Comparison of ENCODE assay signal across 20 cellular contexts in the genomic region with DNA sequence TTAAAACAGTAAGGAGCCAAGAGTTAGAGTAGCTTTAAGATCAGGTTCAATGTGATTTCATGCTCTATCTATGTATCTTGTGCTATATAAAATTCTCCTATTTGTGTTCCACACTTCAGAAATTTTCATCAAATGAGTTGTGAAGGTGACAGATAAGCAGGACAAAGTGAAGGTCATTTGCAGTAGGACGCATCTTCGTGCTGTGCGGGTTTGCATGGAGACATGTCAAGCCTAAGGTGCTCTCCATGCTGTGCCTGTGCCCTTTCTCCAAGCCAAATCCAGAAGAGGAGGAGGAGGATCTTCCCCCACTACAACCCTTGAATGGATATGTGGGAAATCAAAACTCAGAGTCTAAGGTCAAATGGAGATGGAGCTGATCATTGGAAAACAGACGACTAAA.
DNase-seq lines count a peak whose midpoint lies in the region; ATAC-seq and TF ChIP-seq lines count a peak whose summit lies in the region.
"Had no signal": no experiment of that assay in that cellular context is flagged by ENCODE, and none has a peak within 500 bp of the region (broad histone marks: within the 10 kb centered on the region; RNA-seq: fewer than 3 reads in every experiment).

No MANE protein-coding gene starts in this region.

- H3K4me2 ChIP-seq in neural progenitor cell, result no peak overlapping the region

- no peak for DNase-seq in T-helper 2 cell treated with Interferon-gamma antibody and Interleukin-4, amounts not matched to agents 5 μg/mL and 100 μg/mL, for 36 hours (ENCODE audit: low spot score)
- DNase-seq in T-helper 2 cell (no peak), neural progenitor cell (ENCODE audit: low spot score) (no peak), aorta (no peak), NCI-H446 treated with DMSO at 0.1 percent for 48 hours (lab: John Stamatoyannopoulos, UW) (no peak)
- no peak for DNase-seq in activated naive CD8-positive, alpha-beta T cell treated with anti-CD3 and anti-CD28 coated beads for 36 hours
- DNase-seq: 8988T; activated CD4-positive, alpha-beta T cell treated with anti-CD3 and anti-CD28 coated beads for 1 hour; BE2C; foreskin keratinocyte; hippocampal formation; NCI-H1436 treated with DMSO at 0.1 percent for 48 hours; NCI-H774; stimulated activated CD4-positive, alpha-beta T cell treated with anti-CD3 and anti-CD28 coated beads, Interleukin-1b, Interleukin-23, amount 100 ng/mL, for 48 hours; T1000 had no signal

- H3K4me3 ChIP-seq in neural progenitor cell (no peak overlapping the region), aorta (ENCODE audit: low read length in 2 of 2) (no peak overlapping the region)
- H3K4me3 ChIP-seq: SJSA1 had no signal

- H4K20me1 ChIP-seq in neural progenitor cell (ENCODE audit: low read depth), result no peaks in the 10 kb centered on the region

- WGBS in aorta, 2 donors, result 98 to 99% methylated on average over 4 of the region's 4 CpGs

- peak overlapping the region; percentile 40 for H2AFZ ChIP-seq in neural progenitor cell (replicated peaks)

- no peak overlapping the region for H3K9ac ChIP-seq in neural progenitor cell

- TF ChIP-seq CTCF in neural progenitor cell (IDR thresholded peaks at IDR 0.05), result no peak

- H3K36me3 ChIP-seq in neural progenitor cell (no peaks in the 10 kb centered on the region), aorta (ENCODE audit: control insufficient read depth in 1 of 2, insufficient read depth in 2 of 2, low read length in 1 of 2) (no peaks in the 10 kb centered on the region)
- H3K36me3 ChIP-seq: BE2C, SJSA1 had no signal

- H3K4me3 Mint-ChIP-seq in T-helper 2 cell treated with Interferon-gamma antibody and Interleukin-4, amounts not matched to agents 5 μg/mL and 100 μg/mL, for 36 hours, result peak overlapping the region; percentile 42
- peak overlapping the region in 3 of 4 donors; percentile 70 to 97 (median 71) for H3K4me3 Mint-ChIP-seq in IgD-negative memory B cell
- H3K4me3 Mint-ChIP-seq in activated naive CD8-positive, alpha-beta T cell treated with anti-CD3 and anti-CD28 coated beads for 36 hours, result peak overlapping the region; percentile 64
- no peak overlapping the region for H3K4me3 Mint-ChIP-seq in neural progenitor cell

- ATAC-seq in aorta (ENCODE audit: low FRiP score) (no peak), GM18907 (IDR thresholded peaks at IDR 0.05; ENCODE audit: unreplicated experiment) (no peak)
- ATAC-seq: foreskin keratinocyte had no signal

- H3K9me3 ChIP-seq in neural progenitor cell (ENCODE audit: low read depth) (no peaks in the 10 kb centered on the region), aorta (ENCODE audit: control insufficient read depth, low read length) (no peaks in the 10 kb centered on the region)
- H3K9me3 ChIP-seq: BE2C, SJSA1 had no signal

- H3K4me1 ChIP-seq in neural progenitor cell (peaks cover 3% of the 10 kb centered on the region), aorta (ENCODE audit: control insufficient read depth in 1 of 2, insufficient read depth in 2 of 2, low read length in 2 of 2) (peaks cover 2 to 4% of the 10 kb centered on the region in 2 donors)
- H3K4me1 ChIP-seq: BE2C, foreskin keratinocyte had no signal

- H3K79me2 ChIP-seq in neural progenitor cell (ENCODE audit: low read depth), result no peaks in the 10 kb centered on the region

- peaks cover 57% of the 10 kb centered on the region for H3K4me1 Mint-ChIP-seq in T-helper 2 cell treated with Interferon-gamma antibody and Interleukin-4, amounts not matched to agents 5 μg/mL and 100 μg/mL, for 36 hours (ENCODE audit: low read depth)
- peaks cover 34 to 61% (median 45%) of the 10 kb centered on the region in 3 donors for H3K4me1 Mint-ChIP-seq in IgD-negative memory B cell
- peaks cover 61% of the 10 kb centered on the region for H3K4me1 Mint-ChIP-seq in activated naive CD8-positive, alpha-beta T cell treated with anti-CD3 and anti-CD28 coated beads for 36 hours
- peaks cover 17% of the 10 kb centered on the region for H3K4me1 Mint-ChIP-seq in neural progenitor cell

- H3K27me3 Mint-ChIP-seq in T-helper 2 cell treated with Interferon-gamma antibody and Interleukin-4, amounts not matched to agents 5 μg/mL and 100 μg/mL, for 36 hours (ENCODE audit: low read depth), result no peaks in the 10 kb centered on the region
- H3K27me3 Mint-ChIP-seq in IgD-negative memory B cell (no peaks in the 10 kb centered on the region), neural progenitor cell (ENCODE audit: insufficient read depth, low read depth) (peaks cover 4% of the 10 kb centered on the region)
- H3K27me3 Mint-ChIP-seq in activated naive CD8-positive, alpha-beta T cell treated with anti-CD3 and anti-CD28 coated beads for 36 hours, result no peaks in the 10 kb centered on the region

- no peak overlapping the region for H3K27ac ChIP-seq in neural progenitor cell
- no peak overlapping the region for H3K27ac ChIP-seq in aorta (ENCODE audit: low read depth in 1 of 2, low read length in 2 of 2)
- H3K27ac ChIP-seq: epithelial cell of prostate, foreskin keratinocyte had no signal

- H3K36me3 Mint-ChIP-seq in T-helper 2 cell treated with Interferon-gamma antibody and Interleukin-4, amounts not matched to agents 5 μg/mL and 100 μg/mL, for 36 hours (ENCODE audit: low read depth), result peaks cover 59% of the 10 kb centered on the region
- peaks cover 13% of the 10 kb centered on the region for H3K36me3 Mint-ChIP-seq in IgD-negative memory B cell
- H3K36me3 Mint-ChIP-seq in activated naive CD8-positive, alpha-beta T cell treated with anti-CD3 and anti-CD28 coated beads for 36 hours, result peaks cover 64% of the 10 kb centered on the region
- no peaks in the 10 kb centered on the region for H3K36me3 Mint-ChIP-seq in neural progenitor cell

- no peaks in the 10 kb centered on the region for H3F3A ChIP-seq in neural progenitor cell (ENCODE audit: low read depth)

- H3K27me3 ChIP-seq in neural progenitor cell, result no peaks in the 10 kb centered on the region
- no peaks in the 10 kb centered on the region for H3K27me3 ChIP-seq in aorta (ENCODE audit: control insufficient read depth in 1 of 2, insufficient read depth in 2 of 2, low read length in 1 of 2)
- H3K27me3 ChIP-seq: BE2C, foreskin keratinocyte, SJSA1 had no signal

- peaks cover 8% of the 10 kb centered on the region for H3K9me3 Mint-ChIP-seq in T-helper 2 cell treated with Interferon-gamma antibody and Interleukin-4, amounts not matched to agents 5 μg/mL and 100 μg/mL, for 36 hours
- H3K9me3 Mint-ChIP-seq in IgD-negative memory B cell (no peaks in the 10 kb centered on the region), neural progenitor cell (peaks cover 17% of the 10 kb centered on the region)
- H3K9me3 Mint-ChIP-seq in activated naive CD8-positive, alpha-beta T cell treated with anti-CD3 and anti-CD28 coated beads for 36 hours, result peaks cover 15% of the 10 kb centered on the region

- intact Hi-C loops in aorta (cut with DNase I), result no loop called here

- no peak overlapping the region for H3K27ac Mint-ChIP-seq in T-helper 2 cell treated with Interferon-gamma antibody and Interleukin-4, amounts not matched to agents 5 μg/mL and 100 μg/mL, for 36 hours
- H3K27ac Mint-ChIP-seq in IgD-negative memory B cell (peak overlapping the region in 2 of 3 donors; percentile 1 to 85), neural progenitor cell (peak overlapping the region; percentile 86)
- peak overlapping the region; percentile 25 for H3K27ac Mint-ChIP-seq in activated naive CD8-positive, alpha-beta T cell treated with anti-CD3 and anti-CD28 coated beads for 36 hours
- H3K27ac Mint-ChIP-seq: progenitor cell of endocrine pancreas had no signal
